In the genomic region with DNA sequence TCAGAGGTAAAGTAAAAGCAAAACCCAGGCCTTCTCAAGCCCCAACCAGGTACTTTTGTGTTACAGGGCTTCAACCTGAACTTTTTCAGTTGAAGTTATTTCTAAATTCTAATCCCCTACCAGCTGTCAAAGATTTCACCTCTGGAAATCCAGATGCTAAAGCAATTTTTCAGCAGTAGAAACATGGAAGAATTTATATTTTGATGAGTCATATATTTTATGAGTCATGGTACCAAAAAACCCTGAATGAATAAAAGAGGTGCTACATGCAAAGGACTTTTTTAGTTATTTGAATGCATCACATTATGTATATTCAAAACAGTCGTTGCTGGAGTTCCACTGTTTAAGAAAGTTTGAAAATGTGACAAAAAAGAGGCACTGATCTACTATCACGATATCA, we compare ENCODE assay signal across 16 cellular contexts.
"Had no signal": no experiment of that assay in that cellular context is flagged by ENCODE, and none has a peak within 500 bp of the region (broad histone marks: within the 10 kb centered on the region; RNA-seq: fewer than 3 reads in every experiment).

No MANE protein-coding gene starts in this region.

- H3K4me1 ChIP-seq: thyroid gland had no signal

- H3K4me3 ChIP-seq: lung, thyroid gland had no signal

- H3K36me3 ChIP-seq: thyroid gland, WERI-Rb-1 had no signal

- H3K27ac ChIP-seq: thyroid gland, WERI-Rb-1 had no signal

- DNase-seq: activated CD4-positive, alpha-beta T cell treated with anti-CD3 and anti-CD28 coated beads for 1 hour; activated CD8-positive, alpha-beta memory T cell treated with anti-CD3 and anti-CD28 coated beads for 24 hours; activated gamma-delta T cell treated with Interleukin-2 at 50 U/mL for 16 hours; effector memory CD8-positive, alpha-beta T cell; islet precursor cell; left colon; midbrain; nephron progenitor cell; occipital lobe; posterior cingulate gyrus; stimulated activated naive CD4-positive, alpha-beta T cell treated with Interleukin-2 at 50 U/mL for 16 hours; SW 1271; thyroid gland had no signal

- H3K27me3 ChIP-seq: thyroid gland had no signal

- ATAC-seq: activated naive CD4-positive, alpha-beta T cell treated with anti-CD3 and anti-CD28 coated beads, Interleukin-2, amount 50 U/mL, for 72 hours; effector memory CD8-positive, alpha-beta T cell; left colon had no signal

- H3K9me3 ChIP-seq: thyroid gland had no signal
